15 cellular contexts compared by ENCODE assay signal in genomic region chr14:104421401-104421821, GRCh38.
"Had no signal": no experiment of that assay in that cellular context is flagged by ENCODE, and none has a peak within 500 bp of the region (broad histone marks: within the 10 kb centered on the region; RNA-seq: fewer than 3 reads in every experiment).

No MANE protein-coding gene starts in this region.

- H3K9me3 Mint-ChIP-seq: naive thymus-derived CD8-positive, alpha-beta T cell had no signal

- H3K4me3 Mint-ChIP-seq: naive thymus-derived CD8-positive, alpha-beta T cell had no signal

- H3K27me3 ChIP-seq: ascending aorta had no signal

- H3K4me1 Mint-ChIP-seq: naive thymus-derived CD8-positive, alpha-beta T cell had no signal

- ATAC-seq: activated CD4-positive, CD25-positive, alpha-beta regulatory T cell treated with anti-CD3 and anti-CD28 coated beads, Interleukin-2, amount 50 U/mL, for 24 hours; mucosa of descending colon; naive thymus-derived CD8-positive, alpha-beta T cell had no signal

- H3K4me1 ChIP-seq: ascending aorta, SJSA1, tibial nerve had no signal

- DNase-seq: activated CD4-positive, alpha-beta T cell treated with anti-CD3 and anti-CD28 coated beads, Interleukin-2, amount 50 U/mL, for 48 hours; activated naive CD4-positive, alpha-beta T cell; mucosa of descending colon; small intestine; stimulated activated CD4-positive, alpha-beta T cell treated with anti-CD3 and anti-CD28 coated beads, Interleukin-4, amount 100 ng/mL, for 24 hours; stimulated activated naive CD4-positive, alpha-beta T cell; substantia nigra had no signal

- H3K9me3 ChIP-seq: ascending aorta, mucosa of descending colon, SJSA1, tibial nerve had no signal

- H3K36me3 ChIP-seq: ascending aorta, SJSA1, tibial nerve had no signal

- H3K27ac ChIP-seq: ascending aorta, SJSA1, tibial nerve had no signal

- FAIRE-seq: bronchial epithelial cell, endometrium, islet of Langerhans, small intestine had no signal

- H3K4me3 ChIP-seq: ascending aorta, mucosa of descending colon, SJSA1, tibial nerve had no signal

- H3K36me3 Mint-ChIP-seq: naive thymus-derived CD8-positive, alpha-beta T cell had no signal
